Comparison of ENCODE assay signal across 8 cellular contexts in genomic region chr3:134030382-134030753, GRCh38. TPM values are rescaled to one million over a fixed set of nuclear protein-coding genes. Genes with fewer than 3 reads are reported as not detected.
DNase-seq lines count a peak whose midpoint lies in the region; ATAC-seq and TF ChIP-seq lines count a peak whose summit lies in the region.

No MANE protein-coding gene starts in this region.

- peaks cover 6% of the 10 kb centered on the region for H3K4me1 Mint-ChIP-seq in chondrocyte (ENCODE audit: low read depth)
- peaks cover 3 to 12% (median 6%) of the 10 kb centered on the region in 4 donors for H3K4me1 Mint-ChIP-seq in naive thymus-derived CD8-positive, alpha-beta T cell

- peak overlapping the region; percentile 77 for H3K4me3 Mint-ChIP-seq in chondrocyte (ENCODE audit: unreplicated experiment)
- peak overlapping the region; percentile 22 to 81 (median 59) for H3K4me3 Mint-ChIP-seq in naive thymus-derived CD8-positive, alpha-beta T cell

- no peak for DNase-seq in AG09309 (ENCODE audit: low read depth)
- peak; percentile 18 for DNase-seq in NCI-H1092 (lab: John Stamatoyannopoulos, UW)
- no peak for DNase-seq in chondrocyte (ENCODE audit: low spot score)
- no peak for DNase-seq in naive thymus-derived CD8-positive, alpha-beta T cell
- no peak for DNase-seq in NCI-H2196 (lab: John Stamatoyannopoulos, UW; ENCODE audit: unreplicated experiment)

- peaks cover 9% of the 10 kb centered on the region for H3K27me3 Mint-ChIP-seq in chondrocyte (ENCODE audit: low read depth)
- H3K27me3 Mint-ChIP-seq in naive thymus-derived CD8-positive, alpha-beta T cell: peaks cover 24 to 63% (median 53%) of the 10 kb centered on the region in 5 donors

- no peaks in the 10 kb centered on the region for H3K36me3 Mint-ChIP-seq in chondrocyte (ENCODE audit: low read depth)
- H3K36me3 Mint-ChIP-seq in naive thymus-derived CD8-positive, alpha-beta T cell: no peaks in the 10 kb centered on the region

- no peaks in the 10 kb centered on the region for H3K9me3 Mint-ChIP-seq in chondrocyte (ENCODE audit: low read depth)
- no peaks in the 10 kb centered on the region for H3K9me3 Mint-ChIP-seq in naive thymus-derived CD8-positive, alpha-beta T cell

- peak overlapping the region; percentile 22 for H3K27ac Mint-ChIP-seq in chondrocyte (ENCODE audit: unreplicated experiment)
- no peak overlapping the region for H3K27ac Mint-ChIP-seq in naive thymus-derived CD8-positive, alpha-beta T cell

- ATAC-seq in naive thymus-derived CD8-positive, alpha-beta T cell: no peak
- ATAC-seq in GM21367 (IDR thresholded peaks at IDR 0.05; ENCODE audit: unreplicated experiment) (no peak), HG02798 (IDR thresholded peaks at IDR 0.05; ENCODE audit: poor library complexity, unreplicated experiment) (no peak), GM19395 (IDR thresholded peaks at IDR 0.05; ENCODE audit: unreplicated experiment) (no peak)

- no peak for TF ChIP-seq CTCF in AG09309 (IDR thresholded peaks at IDR 0.05; ENCODE audit: control insufficient read depth, insufficient read depth, low read depth, low read length, missing control alignments)
- TF ChIP-seq CTCF in chondrocyte (IDR thresholded peaks at IDR 0.05): no peak

- H3K4me3 ChIP-seq in AG09309 (ENCODE audit: control insufficient read depth, low read depth, low read length): peak overlapping the region; percentile 31

- POLR2A ChIA-PET in naive thymus-derived CD8-positive, alpha-beta T cell (lab: Charles Lee): no interaction called here

RNA-seq across cellular contexts. Expression of gene SLCO2A1, which starts 0.6 kb away (rescaled TPM):
- 0.46 to 1.0 TPM (median 0.82 TPM) in 3 replicates for total RNA-seq in chondrocyte
- total RNA-seq in naive thymus-derived CD8-positive, alpha-beta T cell: not detected
- not detected for polyA plus RNA-seq in naive thymus-derived CD8-positive, alpha-beta T cell
